8 cellular contexts compared by ENCODE assay signal in the genomic region with DNA sequence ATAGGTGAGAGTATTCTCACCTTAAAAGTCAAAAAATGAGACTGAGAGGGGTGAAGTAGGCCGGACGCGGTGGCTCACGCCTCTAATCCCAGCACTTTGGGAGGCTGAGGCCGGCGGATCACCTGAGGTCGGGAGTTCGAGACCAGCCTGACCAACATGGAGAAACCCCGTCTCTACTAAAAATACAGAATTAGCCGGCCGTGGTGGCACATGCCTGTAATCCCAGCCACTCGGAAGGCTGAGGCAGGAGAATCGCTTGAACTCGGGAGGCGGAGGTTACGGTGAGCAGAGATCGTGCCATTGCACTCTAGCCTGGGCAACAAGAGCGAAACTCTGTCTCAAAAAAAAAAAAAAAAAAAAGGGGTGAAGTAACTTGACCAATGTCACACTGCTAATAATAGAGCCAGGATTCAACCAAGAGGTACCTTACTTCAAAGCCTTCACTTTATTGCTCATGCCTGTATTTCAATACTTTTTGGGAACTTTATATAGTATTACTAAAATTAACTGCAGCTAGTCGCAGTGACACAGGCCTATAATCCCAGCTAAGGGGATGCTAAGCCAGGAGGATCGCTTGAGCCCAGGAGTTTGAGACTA. TPM values are rescaled to one million over a fixed set of nuclear protein-coding genes. Genes with fewer than 3 reads are reported as not detected.
DNase-seq lines count a peak whose midpoint lies in the region; ATAC-seq and TF ChIP-seq lines count a peak whose summit lies in the region.
"Not testable (repeated sequence)": the region's sequence is repeated elsewhere in the genome, so short reads cannot be mapped to it uniquely, and the experiment has no call there.

No MANE protein-coding gene starts in this region.

- not testable (repeated sequence) for H3K9me3 ChIP-seq in OCI-LY3 (ENCODE audit: insufficient read depth, low read length); uterus

- not testable (repeated sequence) for ATAC-seq in activated T-cell treated with anti-CD3 and anti-CD28 coated beads, Interleukin-2, amount 50 U/mL, for 4 hours; central memory CD8-positive, alpha-beta T cell (replicated peaks; ENCODE audit: extremely low read depth, poor library complexity, severe bottlenecking)

- not testable (repeated sequence) for TF ChIP-seq POLR2A in uterus (IDR thresholded peaks at IDR 0.05)

- peaks cover 13% of the 10 kb centered on the region for H4K20me1 ChIP-seq in OCI-LY3 (ENCODE audit: insufficient read depth, low read length)

- H3K4me2 ChIP-seq in OCI-LY3 (ENCODE audit: low read length) = peak overlapping the region; percentile 68

- H3K27ac Mint-ChIP-seq in central memory CD8-positive, alpha-beta T cell (ENCODE audit: low read depth) = peak overlapping the region; percentile 99
- H3K27ac Mint-ChIP-seq in glutamatergic neuron (ENCODE audit: unreplicated experiment) (peak overlapping the region; percentile 98), mesothelial cell of epicardium (peak overlapping the region; percentile 100)

- H2AFZ ChIP-seq in OCI-LY3 (ENCODE audit: low read depth, low read length) = not testable (repeated sequence)

- not testable (repeated sequence) for H3K9me3 Mint-ChIP-seq in activated T-cell treated with anti-CD3 and anti-CD28 coated beads, Interleukin-2, amount 50 U/mL, for 4 hours; central memory CD8-positive, alpha-beta T cell; glutamatergic neuron (ENCODE audit: unreplicated experiment); mesothelial cell of epicardium

- H3K27ac ChIP-seq in OCI-LY3 (ENCODE audit: low read length) = not testable (repeated sequence)
- H3K27ac ChIP-seq in uterus = peak overlapping the region; percentile 95 to 97

- H3K4me1 Mint-ChIP-seq in activated T-cell treated with anti-CD3 and anti-CD28 coated beads, Interleukin-2, amount 50 U/mL, for 4 hours (ENCODE audit: low read depth) = peaks cover 56% of the 10 kb centered on the region
- H3K4me1 Mint-ChIP-seq in central memory CD8-positive, alpha-beta T cell = peaks cover 54% of the 10 kb centered on the region
- H3K4me1 Mint-ChIP-seq in glutamatergic neuron (ENCODE audit: low read depth, unreplicated experiment) (peaks cover 14% of the 10 kb centered on the region), mesothelial cell of epicardium (peaks cover 51% of the 10 kb centered on the region)

- not testable (repeated sequence) for DNase-seq in GM12864 (ENCODE audit: low read depth); activated T-cell treated with anti-CD3 and anti-CD28 coated beads, Interleukin-2, amount 50 U/mL, for 4 hours; central memory CD8-positive, alpha-beta T cell (ENCODE audit: low spot score in 2 of 2); glutamatergic neuron; mesothelial cell of epicardium (ENCODE audit: low spot score in 2 of 2, unreplicated experiment in 2 of 2); retinal pigment epithelial cell (ENCODE audit: low read depth); uterus

- not testable (repeated sequence) for TF ChIP-seq CTCF in GM12864 (IDR thresholded peaks at IDR 0.05; ENCODE audit: low read depth, low read length, missing control alignments); OCI-LY3 (IDR thresholded peaks at IDR 0.05; ENCODE audit: low read depth, low read length); glutamatergic neuron (IDR thresholded peaks at IDR 0.05; ENCODE audit: partially characterized antibody, unreplicated experiment); mesothelial cell of epicardium (IDR thresholded peaks at IDR 0.05; ENCODE audit: unreplicated experiment); retinal pigment epithelial cell (conservative IDR thresholded peaks at IDR 0.05; ENCODE audit: low read depth, low read length); uterus (IDR thresholded peaks at IDR 0.05)

- H3K36me3 Mint-ChIP-seq in activated T-cell treated with anti-CD3 and anti-CD28 coated beads, Interleukin-2, amount 50 U/mL, for 4 hours (ENCODE audit: insufficient read depth); glutamatergic neuron (ENCODE audit: unreplicated experiment); mesothelial cell of epicardium: not testable (repeated sequence)
- peaks cover 15% of the 10 kb centered on the region for H3K36me3 Mint-ChIP-seq in central memory CD8-positive, alpha-beta T cell (ENCODE audit: insufficient read depth)

- peak overlapping the region; percentile 100 for H3K4me3 Mint-ChIP-seq in activated T-cell treated with anti-CD3 and anti-CD28 coated beads, Interleukin-2, amount 50 U/mL, for 4 hours
- peak overlapping the region; percentile 99 for H3K4me3 Mint-ChIP-seq in central memory CD8-positive, alpha-beta T cell
- peak overlapping the region; percentile 88 for H3K4me3 Mint-ChIP-seq in glutamatergic neuron (ENCODE audit: unreplicated experiment)
- peak overlapping the region; percentile 97 for H3K4me3 Mint-ChIP-seq in mesothelial cell of epicardium

- intact Hi-C loops in uterus (cut with DNase I; ENCODE audit: low total_unique reads) = not testable (repeated sequence)

- H3K36me3 ChIP-seq in OCI-LY3 (replicated peaks; ENCODE audit: low read depth, low read length); uterus: not testable (repeated sequence)

- peaks cover 29% of the 10 kb centered on the region for H3K4me1 ChIP-seq in OCI-LY3 (ENCODE audit: low read length)
- H3K4me1 ChIP-seq in uterus = not testable (repeated sequence)

- not testable (repeated sequence) for H3K27me3 Mint-ChIP-seq in activated T-cell treated with anti-CD3 and anti-CD28 coated beads, Interleukin-2, amount 50 U/mL, for 4 hours (ENCODE audit: low read depth); central memory CD8-positive, alpha-beta T cell; glutamatergic neuron (ENCODE audit: unreplicated experiment); mesothelial cell of epicardium (ENCODE audit: low read depth)

- H3K4me3 ChIP-seq in GM12864 (ENCODE audit: low read depth, low read length) (peak overlapping the region; percentile 91), OCI-LY3 (ENCODE audit: low read length) (peak overlapping the region; percentile 86), retinal pigment epithelial cell (ENCODE audit: low read length) (peak overlapping the region; percentile 96), uterus (peak overlapping the region; percentile 68 to 91)

- H3K27me3 ChIP-seq in OCI-LY3 (ENCODE audit: low read depth, low read length); uterus: not testable (repeated sequence)

- H3K9ac ChIP-seq in OCI-LY3 (ENCODE audit: low read length) = 0 out of 2 replicates have a peak overlapping the region, but pooled peaks have one; percentile 87

- peaks cover 76% of the 10 kb centered on the region for H3K79me2 ChIP-seq in OCI-LY3 (ENCODE audit: low read length)

RNA-seq across cellular contexts. Expression of a gene that starts 1.7 kb away (rescaled TPM):
- 10 to 100 TPM; 28.1 to 31.6 (median 30.1) TPM for total RNA-seq in activated T-cell treated with anti-CD3 and anti-CD28 coated beads, Interleukin-2, amount 50 U/mL, for 4 hours
- total RNA-seq in glutamatergic neuron (ENCODE audit: unreplicated experiment) (32.5 TPM), mesothelial cell of epicardium (52.8 to 53.3 TPM (median 53.1 TPM) in 3 replicates), uterus (100 to 1,000 TPM in 1 of 4 donors, 10 to 100 TPM in 3; 20.0 to 127 (median 59.4) TPM)

RNA-seq across cellular contexts. Expression of a gene that starts 52.8 kb away (rescaled TPM):
- total RNA-seq in activated T-cell treated with anti-CD3 and anti-CD28 coated beads, Interleukin-2, amount 50 U/mL, for 4 hours = 100 to 1,000 TPM; 177 to 196 (median 189) TPM
- total RNA-seq in glutamatergic neuron (ENCODE audit: unreplicated experiment) (245 TPM), mesothelial cell of epicardium (169 to 178 TPM (median 175 TPM) in 3 replicates), uterus (100 to 1,000 TPM in 1 of 4 donors, 10 to 100 TPM in 3; 43.2 to 215 (median 74.1) TPM)
